In the genomic region with DNA sequence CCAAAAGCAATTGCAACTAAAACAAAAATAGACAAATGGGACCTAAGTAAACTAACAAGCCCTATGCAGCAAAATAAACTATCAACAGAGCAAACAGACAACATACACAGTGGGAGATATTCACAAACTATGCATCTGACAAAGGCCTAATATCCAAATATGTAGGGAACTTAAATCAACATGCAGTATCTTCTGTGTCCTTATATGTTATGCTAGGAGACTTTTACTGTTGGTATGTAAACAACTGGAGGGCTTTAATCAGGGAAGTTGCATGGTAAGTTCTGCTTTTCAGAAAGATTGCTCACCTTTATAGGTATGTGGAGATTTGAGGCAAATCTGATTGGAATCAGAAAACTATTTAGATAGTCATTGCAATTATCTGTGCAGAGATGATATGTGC, we compare ENCODE assay signal across 32 cellular contexts.
"Had no signal": no experiment of that assay in that cellular context is flagged by ENCODE, and none has a peak within 500 bp of the region (broad histone marks: within the 10 kb centered on the region; RNA-seq: fewer than 3 reads in every experiment).

No MANE protein-coding gene starts in this region.

- ATAC-seq: activated naive CD4-positive, alpha-beta T cell treated with anti-CD3 and anti-CD28 coated beads, Interleukin-2, amount 50 U/mL, for 72 hours; activated naive CD8-positive, alpha-beta T cell treated with anti-CD3 and anti-CD28 coated beads, Interleukin-2, amount 50 U/mL, for 24 hours; activated T-cell treated with anti-CD3 and anti-CD28 coated beads, Interleukin-2, amount 50 U/mL, for 4 hours; activated T-cell treated with anti-CD3 and anti-CD28 coated beads, Interleukin-2, amount 50 U/mL, for 72 hours; activated T-helper 17 cell treated with anti-CD3 and anti-CD28 coated beads, Interleukin-2, amount 50 U/mL, for 72 hours; body of pancreas had no signal

- H3K27me3 ChIP-seq: adrenal gland, ascending aorta, body of pancreas, brain microvascular endothelial cell, breast epithelium, cardiac muscle cell had no signal

- H3K4me1 ChIP-seq: adrenal gland, ascending aorta, body of pancreas, breast epithelium had no signal

- H3K9me3 ChIP-seq: adrenal gland, body of pancreas had no signal

- H3K27ac ChIP-seq: adrenal gland, ascending aorta, body of pancreas, brain microvascular endothelial cell, breast epithelium, cardiac muscle cell had no signal

- DNase-seq: activated effector memory CD4-positive, alpha-beta T cell treated with anti-CD3 and anti-CD28 coated beads, Interleukin-2, amount 50 U/mL, for 16 hours; activated effector memory CD4-positive, alpha-beta T cell treated with Interleukin-2 at 50 U/mL for 16 hours; activated gamma-delta T cell; activated gamma-delta T cell treated with Interleukin-2 at 50 U/mL for 16 hours; activated naive CD4-positive, alpha-beta T cell; activated naive CD4-positive, alpha-beta T cell treated with anti-CD3 and anti-CD28 coated beads for 36 hours; activated naive CD4-positive, alpha-beta T cell treated with anti-CD3 and anti-CD28 coated beads, Interleukin-2, amount 10 ng/mL, durations not matched to agents 7 days and 5 days; activated naive CD4-positive, alpha-beta T cell treated with anti-CD3 and anti-CD28 coated beads, Interleukin-2, amount 50 U/mL, for 16 hours; activated naive CD4-positive, alpha-beta T cell treated with Interleukin-2 at 50 U/mL for 16 hours; activated naive CD8-positive, alpha-beta T cell treated with anti-CD3 and anti-CD28 coated beads for 36 hours; activated naive CD8-positive, alpha-beta T cell treated with anti-CD3 and anti-CD28 coated beads, Interleukin-2, amount 10 ng/mL, durations not matched to agents 7 days and 5 days; activated naive CD8-positive, alpha-beta T cell treated with anti-CD3 and anti-CD28 coated beads, Interleukin-2, amount 50 U/mL, for 24 hours; activated T-cell treated with anti-CD3 and anti-CD28 coated beads, Interleukin-2, amount 50 U/mL, for 1 hour; activated T-cell treated with anti-CD3 and anti-CD28 coated beads, Interleukin-2, amount 50 U/mL, for 24 hours; activated T-cell treated with anti-CD3 and anti-CD28 coated beads, Interleukin-2, amount 50 U/mL, for 4 hours; activated T-cell treated with anti-CD3 and anti-CD28 coated beads, Interleukin-2, amount 50 U/mL, for 48 hours; activated T-cell treated with anti-CD3 and anti-CD28 coated beads, Interleukin-2, amount 50 U/mL, for 72 hours; adrenal gland; amniotic stem cell; amygdala; anterior cingulate cortex; aorta; body of pancreas; brain microvascular endothelial cell; caudate nucleus; central memory CD4-positive, alpha-beta T cell; cerebellar nuclear complex had no signal

- H3K36me3 ChIP-seq: adrenal gland, ascending aorta, brain microvascular endothelial cell, breast epithelium, cardiac muscle cell had no signal

- H3K4me3 ChIP-seq: adrenal gland, ascending aorta, body of pancreas, breast epithelium, cardiac muscle cell had no signal
